Comparison of ENCODE assay signal across 8 cellular contexts in the genomic region with DNA sequence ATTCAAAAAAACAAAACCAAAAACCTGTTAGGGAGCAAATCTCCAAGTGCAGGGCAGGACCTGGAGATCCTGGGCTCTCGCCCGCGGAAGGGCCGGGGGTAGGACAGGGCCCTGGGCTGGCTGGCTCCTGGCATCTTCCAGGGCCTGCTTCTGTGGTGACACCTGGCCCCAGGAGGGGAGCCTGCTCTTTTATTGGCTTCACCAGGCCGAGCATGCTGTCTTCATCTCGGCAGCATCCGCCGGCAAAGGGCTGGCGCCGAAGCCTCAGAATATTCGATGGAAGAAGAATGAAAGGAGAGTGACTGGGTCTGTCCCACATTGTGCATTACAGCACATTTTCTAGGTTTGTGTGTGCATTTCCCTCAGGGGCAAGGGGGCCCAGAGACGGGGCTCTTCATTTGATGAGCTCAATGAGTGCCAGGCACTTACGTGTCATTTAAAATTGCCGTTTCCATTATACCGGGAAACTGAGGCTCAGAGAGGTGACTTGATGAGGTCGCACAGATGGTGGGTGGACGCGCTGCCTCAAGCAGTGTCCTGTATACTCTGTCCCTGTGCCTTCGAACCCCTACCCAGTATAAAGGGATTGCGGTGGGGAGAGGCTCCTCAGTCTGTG.
DNase-seq lines count a peak whose midpoint lies in the region; ATAC-seq and TF ChIP-seq lines count a peak whose summit lies in the region.

No MANE protein-coding gene starts in this region.

- H3K79me2 ChIP-seq in GM23338 (replicated peaks; ENCODE audit: insufficient read depth) = no peaks in the 10 kb centered on the region
- no peaks in the 10 kb centered on the region for H3K79me2 ChIP-seq in neural progenitor cell (ENCODE audit: low read depth)

- H3K9me3 Mint-ChIP-seq in GM23338 = no peaks in the 10 kb centered on the region; the same call in 2 of the 3 replicates
- no peaks in the 10 kb centered on the region for H3K9me3 Mint-ChIP-seq in neural progenitor cell

- H3K27me3 Mint-ChIP-seq in GM23338 (ENCODE audit: insufficient read depth, low read depth, poor library complexity) (peaks cover 8% of the 10 kb centered on the region), neural progenitor cell (ENCODE audit: insufficient read depth, low read depth) (peaks cover 11% of the 10 kb centered on the region)

- H3K27ac Mint-ChIP-seq in GM23338 (peak overlapping the region; percentile 99), neural progenitor cell (peak overlapping the region; percentile 46)

- H2AFZ ChIP-seq in GM23338 (peak overlapping the region; percentile 96), neural progenitor cell (replicated peaks) (peak overlapping the region; percentile 81)

- H3K4me3 ChIP-seq in GM23338 = peak overlapping the region; percentile 83
- peak overlapping the region; percentile 60 for H3K4me3 ChIP-seq in RWPE2 (ENCODE audit: severe bottlenecking)
- peak overlapping the region; percentile 83 for H3K4me3 ChIP-seq in neural progenitor cell

- ATAC-seq in GM23338 (peak; percentile 13), RWPE2 (ENCODE audit: low read depth) (no peak; the same call in 2 of the 3 replicates), HG03520 (IDR thresholded peaks at IDR 0.05; ENCODE audit: unreplicated experiment) (no peak), HG02763 (IDR thresholded peaks at IDR 0.05; ENCODE audit: unreplicated experiment) (no peak)

- H3K9me3 ChIP-seq in RWPE2 (ENCODE audit: severe bottlenecking) (no peaks in the 10 kb centered on the region), neural progenitor cell (ENCODE audit: low read depth) (no peaks in the 10 kb centered on the region)

- peaks cover 18% of the 10 kb centered on the region for H3K4me1 Mint-ChIP-seq in GM23338
- H3K4me1 Mint-ChIP-seq in neural progenitor cell = peaks cover 16% of the 10 kb centered on the region

- H3K36me3 ChIP-seq in GM23338 (ENCODE audit: insufficient read depth) (no peaks in the 10 kb centered on the region), RWPE2 (ENCODE audit: low read depth) (no peaks in the 10 kb centered on the region), neural progenitor cell (no peaks in the 10 kb centered on the region)

- TF ChIP-seq CTCF in GM23338 (conservative IDR thresholded peaks at IDR 0.05; ENCODE audit: low read depth in 2 of 2) (no peak), RWPE2 (IDR thresholded peaks at IDR 0.05; ENCODE audit: poor library complexity, severe bottlenecking) (no peak), neural progenitor cell (IDR thresholded peaks at IDR 0.05) (no peak)

- H3K27ac ChIP-seq in GM23338 (ENCODE audit: low read depth) (peak overlapping the region; percentile 99), RWPE2 (ENCODE audit: poor library complexity, severe bottlenecking) (peak overlapping the region; percentile 78), epithelial cell of prostate (peak overlapping the region; percentile 87), neural progenitor cell (no peak overlapping the region)

- H3K9me2 ChIP-seq in GM23338 (ENCODE audit: insufficient read depth) = no peaks in the 10 kb centered on the region

- peak overlapping the region; percentile 75 for H3K4me2 ChIP-seq in GM23338
- peak overlapping the region; percentile 97 for H3K4me2 ChIP-seq in neural progenitor cell

- DNase-seq in GM23338 (ENCODE audit: low spot score) (peak; percentile 49), RWPE2 (ENCODE audit: low spot score) (no peak), epithelial cell of prostate (ENCODE audit: low read depth, low spot score) (no peak), neural progenitor cell (ENCODE audit: low spot score) (peak; percentile 10), inferior parietal cortex (ENCODE audit: extremely low spot score) (no peak), NCI-H2107 (lab: John Stamatoyannopoulos, UW) (no peak)

- H3K4me1 ChIP-seq in GM23338 (ENCODE audit: insufficient read depth) = peaks cover 13% of the 10 kb centered on the region
- H3K4me1 ChIP-seq in RWPE2 (ENCODE audit: insufficient read depth, poor library complexity, severe bottlenecking) = peaks cover 7% of the 10 kb centered on the region
- H3K4me1 ChIP-seq in neural progenitor cell = peaks cover 13% of the 10 kb centered on the region

- H3K4me3 Mint-ChIP-seq in GM23338 (peak overlapping the region; percentile 95), neural progenitor cell (peak overlapping the region; percentile 94)

- H3F3A ChIP-seq in GM23338 (replicated peaks; ENCODE audit: low read depth) (peaks cover 12% of the 10 kb centered on the region), neural progenitor cell (ENCODE audit: low read depth) (peaks cover 25% of the 10 kb centered on the region)

- no peak overlapping the region for H3K9ac ChIP-seq in neural progenitor cell

- H3K27me3 ChIP-seq in GM23338 (ENCODE audit: insufficient read depth) (peaks cover 8% of the 10 kb centered on the region; the same call in 1 of the 2 replicates), RWPE2 (ENCODE audit: insufficient read depth, poor library complexity, severe bottlenecking) (no peaks in the 10 kb centered on the region), neural progenitor cell (peaks cover 20% of the 10 kb centered on the region)

- H3K36me3 Mint-ChIP-seq in GM23338 (ENCODE audit: low read depth) (peaks cover 3% of the 10 kb centered on the region; the same call in 1 of the 3 replicates), neural progenitor cell (no peaks in the 10 kb centered on the region)

- H4K20me1 ChIP-seq in GM23338 (replicated peaks; ENCODE audit: insufficient read depth) (no peaks in the 10 kb centered on the region), neural progenitor cell (ENCODE audit: low read depth) (no peaks in the 10 kb centered on the region)

TF ChIP-seq in GM23338, 12 proteins besides CTCF, POLR2A, EP300 and RAD21 (continues in another document):
- TF ChIP-seq CREB1 (CRISPR knock-in tag; IDR thresholded peaks at IDR 0.05; ENCODE audit: low read depth) (no peak), JUNB (IDR thresholded peaks at IDR 0.05; ENCODE audit: unreplicated experiment) (no peak), ZNF331 (CRISPR knock-in tag; IDR thresholded peaks at IDR 0.05; ENCODE audit: low read depth) (no peak), NANOG (IDR thresholded peaks at IDR 0.05; ENCODE audit: borderline replicate concordance) (no peak), EZH2 (IDR thresholded peaks at IDR 0.05; ENCODE audit: low read depth, unreplicated experiment) (no peak), STAT1 (IDR thresholded peaks at IDR 0.05; ENCODE audit: unreplicated experiment) (no peak)
- TF ChIP-seq, protein P1, sequence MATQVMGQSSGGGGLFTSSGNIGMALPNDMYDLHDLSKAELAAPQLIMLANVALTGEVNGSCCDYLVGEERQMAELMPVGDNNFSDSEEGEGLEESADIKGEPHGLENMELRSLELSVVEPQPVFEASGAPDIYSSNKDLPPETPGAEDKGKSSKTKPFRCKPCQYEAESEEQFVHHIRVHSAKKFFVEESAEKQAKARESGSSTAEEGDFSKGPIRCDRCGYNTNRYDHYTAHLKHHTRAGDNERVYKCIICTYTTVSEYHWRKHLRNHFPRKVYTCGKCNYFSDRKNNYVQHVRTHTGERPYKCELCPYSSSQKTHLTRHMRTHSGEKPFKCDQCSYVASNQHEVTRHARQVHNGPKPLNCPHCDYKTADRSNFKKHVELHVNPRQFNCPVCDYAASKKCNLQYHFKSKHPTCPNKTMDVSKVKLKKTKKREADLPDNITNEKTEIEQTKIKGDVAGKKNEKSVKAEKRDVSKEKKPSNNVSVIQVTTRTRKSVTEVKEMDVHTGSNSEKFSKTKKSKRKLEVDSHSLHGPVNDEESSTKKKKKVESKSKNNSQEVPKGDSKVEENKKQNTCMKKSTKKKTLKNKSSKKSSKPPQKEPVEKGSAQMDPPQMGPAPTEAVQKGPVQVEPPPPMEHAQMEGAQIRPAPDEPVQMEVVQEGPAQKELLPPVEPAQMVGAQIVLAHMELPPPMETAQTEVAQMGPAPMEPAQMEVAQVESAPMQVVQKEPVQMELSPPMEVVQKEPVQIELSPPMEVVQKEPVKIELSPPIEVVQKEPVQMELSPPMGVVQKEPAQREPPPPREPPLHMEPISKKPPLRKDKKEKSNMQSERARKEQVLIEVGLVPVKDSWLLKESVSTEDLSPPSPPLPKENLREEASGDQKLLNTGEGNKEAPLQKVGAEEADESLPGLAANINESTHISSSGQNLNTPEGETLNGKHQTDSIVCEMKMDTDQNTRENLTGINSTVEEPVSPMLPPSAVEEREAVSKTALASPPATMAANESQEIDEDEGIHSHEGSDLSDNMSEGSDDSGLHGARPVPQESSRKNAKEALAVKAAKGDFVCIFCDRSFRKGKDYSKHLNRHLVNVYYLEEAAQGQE (IDR thresholded peaks at IDR 0.05; ENCODE audit: unreplicated experiment) = no peak

Comparison
In these comparisons a context has a peak if more than half of its experiments do, and no peak if none do; other contexts are left out.
1. DNase-seq: peak in GM23338 (single experiment) and neural progenitor cell (single experiment); none in RWPE2 (single experiment), epithelial cell of prostate (single experiment), inferior parietal cortex (single experiment) and NCI-H2107 (single experiment).
2. Peak in every context shown above with its lines, with median percentiles within 50 percentile points of each other: H3K4me3 ChIP-seq.